Comparison of ENCODE assay signal across 14 cellular contexts in the genomic region with DNA sequence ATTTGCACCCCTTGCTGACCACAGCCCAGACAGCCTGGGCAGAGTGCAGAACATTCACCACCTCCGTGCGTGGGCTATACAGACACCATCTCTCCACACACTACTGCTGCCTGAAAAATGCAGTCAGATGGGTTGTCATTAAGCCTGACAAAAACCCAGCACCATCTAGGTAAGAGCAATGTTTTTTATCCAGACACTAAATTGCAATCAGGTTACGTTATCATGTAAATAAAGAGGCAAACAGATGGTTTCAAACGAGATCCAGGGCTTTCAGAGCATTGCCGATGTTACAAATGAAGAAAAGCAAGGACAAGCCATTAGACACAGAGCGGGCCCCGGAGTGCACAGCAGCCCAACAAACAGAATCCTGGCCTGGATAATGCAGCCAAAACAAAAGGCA.
DNase-seq lines count a peak whose midpoint lies in the region; ATAC-seq and TF ChIP-seq lines count a peak whose summit lies in the region.
"Had no signal": no experiment of that assay in that cellular context is flagged by ENCODE, and none has a peak within 500 bp of the region (broad histone marks: within the 10 kb centered on the region; RNA-seq: fewer than 3 reads in every experiment).

No MANE protein-coding gene starts in this region.

- no peak overlapping the region for H3K27ac ChIP-seq in transverse colon
- H3K27ac ChIP-seq: BLaER1 treated with 17β-estradiol and CSF1 and Interleukin-3, amounts not matched to agents 10 nM and 100 nM had no signal

- no peak overlapping the region for H3K4me3 ChIP-seq in transverse colon
- H3K4me3 ChIP-seq: BLaER1 treated with 17β-estradiol and CSF1 and Interleukin-3, amounts not matched to agents 10 nM and 100 nM had no signal

- TF ChIP-seq POLR2A in transverse colon (IDR thresholded peaks at IDR 0.05) = no peak

- ATAC-seq in HG03196 (IDR thresholded peaks at IDR 0.05; ENCODE audit: unreplicated experiment) = no peak
- ATAC-seq: HCT116 had no signal

- H3K9me3 ChIP-seq in transverse colon = no peaks in the 10 kb centered on the region
- H3K9me3 ChIP-seq: BLaER1 treated with 17β-estradiol and CSF1 and Interleukin-3, amounts not matched to agents 10 nM and 100 nM had no signal

- no peaks in the 10 kb centered on the region for H3K27me3 ChIP-seq in transverse colon
- H3K27me3 ChIP-seq: BLaER1 treated with 17β-estradiol and CSF1 and Interleukin-3, amounts not matched to agents 10 nM and 100 nM had no signal

- H3K36me3 ChIP-seq in transverse colon = no peaks in the 10 kb centered on the region
- H3K36me3 ChIP-seq: BLaER1 treated with 17β-estradiol and CSF1 and Interleukin-3, amounts not matched to agents 10 nM and 100 nM had no signal

- in situ Hi-C loops in transverse colon (cut with MboI; ENCODE audit: low pct_ligation_motif_present in 1 of 4, low pct_unique_long_range_greater_than_20kb in 1 of 4, low sequenced_read_pairs in 3 of 4) = no loop called here

- no peak for TF ChIP-seq CTCF in transverse colon (IDR thresholded peaks at IDR 0.05)

- H3K4me1 ChIP-seq in transverse colon = no peaks in the 10 kb centered on the region

- intact Hi-C loops in transverse colon (cut with DNase I; ENCODE audit: low total_unique reads) = no loop called here

- 65 to 67% methylated on average over 4 to 7 of the region's 7 CpGs for WGBS in transverse colon (ENCODE audit: low coverage in 1 of 2), 2 donors

- TF ChIP-seq EP300 in transverse colon (IDR thresholded peaks at IDR 0.05; ENCODE audit: low read depth) = no peak

- DNase-seq in NCI-H146 treated with DMSO at 0.1 percent for 48 hours (lab: John Stamatoyannopoulos, UW; ENCODE audit: unreplicated experiment) = peak; percentile 13
- no peak for DNase-seq in NCI-H146 (lab: John Stamatoyannopoulos, UW)
- DNase-seq in SK-N-DZ (ENCODE audit: low spot score) = peak; percentile 23
- DNase-seq in cerebellar cortex (ENCODE audit: low spot score) = peak; percentile 2
- DNase-seq in kidney tubule cell (ENCODE audit: low spot score) = no peak
- no peak for DNase-seq in transverse colon
- DNase-seq: 8988T; AML-193; CD4-positive, CD25-positive, alpha-beta regulatory T cell; DMS79; EL had no signal

Comparison
In these comparisons a context has a peak if more than half of its experiments do, and no peak if none do; other contexts are left out.
1. DNase-seq: peak in NCI-H146 treated with DMSO at 0.1 percent for 48 hours (single experiment), SK-N-DZ (single experiment) and cerebellar cortex (single experiment); none in NCI-H146 (single experiment), kidney tubule cell (single experiment) and transverse colon (single experiment).